In the genomic region with DNA sequence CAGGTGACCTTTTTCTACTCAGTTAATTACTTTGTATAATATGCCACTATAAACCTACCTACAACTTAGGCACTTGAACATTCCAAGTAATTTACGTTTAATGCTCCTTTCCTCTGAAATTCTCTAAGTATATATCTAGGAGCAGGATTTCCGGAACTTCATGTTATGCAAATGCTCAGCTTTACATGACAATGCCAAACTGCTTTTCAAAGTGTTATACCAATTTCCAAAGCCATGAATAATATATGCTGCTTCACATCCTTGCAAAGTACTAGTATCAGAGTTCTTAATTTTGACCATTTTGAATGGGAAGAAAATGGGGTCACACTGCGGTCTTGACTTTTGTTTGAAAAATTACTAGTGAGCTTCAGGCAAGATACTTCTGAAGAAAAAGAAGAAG, we compare ENCODE assay signal across 24 cellular contexts. TPM values are rescaled to one million over a fixed set of nuclear protein-coding genes. Genes with fewer than 3 reads are reported as not detected.
A peak's percentile ranks its signal among the peaks of the same experiment; 100 is the strongest.
DNase-seq lines count a peak whose midpoint lies in the region; ATAC-seq, FAIRE-seq and TF ChIP-seq lines count a peak whose summit lies in the region.
"Had no signal": no experiment of that assay in that cellular context is flagged by ENCODE, and none has a peak within 500 bp of the region (broad histone marks: within the 10 kb centered on the region; RNA-seq: fewer than 3 reads in every experiment).

No MANE protein-coding gene starts in this region.

- H3K36me3 Mint-ChIP-seq in GM23338 (ENCODE audit: low read depth): no peaks in the 10 kb centered on the region
- H3K36me3 Mint-ChIP-seq: CD14-positive monocyte; CD8-positive, alpha-beta memory T cell had no signal

- no peak overlapping the region for H2BK120ac ChIP-seq in H1 (replicated peaks; ENCODE audit: low read depth, low read length)

- no peaks in the 10 kb centered on the region for H3K9me2 ChIP-seq in GM23338 (ENCODE audit: insufficient read depth)

- POLR2A ChIA-PET in H1 (lab: Charles Lee; ENCODE audit: partially characterized antibody): no interaction called here

- no peak overlapping the region for H3K27ac ChIP-seq in GM23338 (ENCODE audit: low read depth)
- H3K27ac ChIP-seq in HUES64 (ENCODE audit: low read depth, low read length): 0 out of 2 replicates have a peak overlapping the region, but pooled peaks have one; percentile 10
- H3K27ac ChIP-seq in H1 (ENCODE audit: low read depth, low read length): no peak overlapping the region
- H3K27ac ChIP-seq in osteoblast (ENCODE audit: low read depth, low read length): no peak overlapping the region
- H3K27ac ChIP-seq: 22Rv1; BLaER1 treated with 17β-estradiol and CSF1 and Interleukin-3, amounts not matched to agents 10 nM and 100 nM had no signal

- H2BK20ac ChIP-seq in H1 (ENCODE audit: low read length): no peak overlapping the region

- TF ChIP-seq RAD21 in H1 (IDR thresholded peaks at IDR 0.05 in 1 of 2, conservative IDR thresholded peaks at IDR 0.05 in 1 of 2; ENCODE audit: low read depth in 2 of 2, low read length in 2 of 2): no peak

- H3K4me3 ChIP-seq in GM23338: 0 out of 2 replicates have a peak overlapping the region, but pooled peaks have one; percentile 1
- H3K4me3 ChIP-seq in HUES64 (ENCODE audit: low read length): no peak overlapping the region
- no peak overlapping the region for H3K4me3 ChIP-seq in H1 (ENCODE audit: extremely low read depth in 1 of 4, insufficient read depth in 2 of 4, low read depth in 3 of 4, low read length in 4 of 4)
- H3K4me3 ChIP-seq in osteoblast (ENCODE audit: insufficient read depth, low read length): no peak overlapping the region
- H3K4me3 ChIP-seq: BLaER1 treated with 17β-estradiol and CSF1 and Interleukin-3, amounts not matched to agents 10 nM and 100 nM; GM12878 had no signal

- no peak overlapping the region for H4K5ac ChIP-seq in H1 (ENCODE audit: insufficient read length, low read depth, low read length)

- no peak overlapping the region for H3K23ac ChIP-seq in H1 (ENCODE audit: insufficient read length)

- no peak overlapping the region for H3K4ac ChIP-seq in H1 (replicated peaks; ENCODE audit: insufficient read length, low read depth, low read length)

- no peak for TF ChIP-seq POLR2A in H1 (IDR thresholded peaks at IDR 0.05; ENCODE audit: control extremely low read depth in 1 of 2, low read depth in 2 of 2, low read length in 2 of 2)

- no peak overlapping the region for H2AK5ac ChIP-seq in H1 (ENCODE audit: low read depth, low read length)

- peak overlapping the region; percentile 52 for H3K27ac Mint-ChIP-seq in GM23338
- H3K27ac Mint-ChIP-seq: CD14-positive monocyte; CD4-positive, alpha-beta T cell; CD8-positive, alpha-beta memory T cell had no signal

- H3K4me3 Mint-ChIP-seq in GM23338: peak overlapping the region; percentile 4; the same call in 2 of the 3 replicates
- H3K4me3 Mint-ChIP-seq: CD14-positive monocyte; CD4-positive, alpha-beta T cell; CD8-positive, alpha-beta memory T cell had no signal

- H3K36me3 ChIP-seq in GM23338 (ENCODE audit: insufficient read depth) (no peaks in the 10 kb centered on the region), HUES64 (ENCODE audit: insufficient read depth, low read length) (no peaks in the 10 kb centered on the region), H1 (ENCODE audit: control insufficient read depth in 2 of 4, insufficient read depth in 4 of 4, low read length in 3 of 4) (no peaks in the 10 kb centered on the region), osteoblast (ENCODE audit: insufficient read depth, low read length) (no peaks in the 10 kb centered on the region)
- H3K36me3 ChIP-seq: BE2C; BLaER1 treated with 17β-estradiol and CSF1 and Interleukin-3, amounts not matched to agents 10 nM and 100 nM had no signal

- peaks cover 29% of the 10 kb centered on the region for H3K4me1 ChIP-seq in GM23338 (ENCODE audit: insufficient read depth)
- peaks cover 17% of the 10 kb centered on the region for H3K4me1 ChIP-seq in HUES64 (ENCODE audit: insufficient read depth, low read length)
- H3K4me1 ChIP-seq in H1 (replicated peaks in 1 of 4; ENCODE audit: control insufficient read depth in 3 of 4, insufficient read depth in 4 of 4, low read length in 3 of 4): peaks cover 0 to 2% (median 0%) of the 10 kb centered on the region in 4 experiments; a peak in 1 of 7 replicates
- H3K4me1 ChIP-seq in osteoblast (ENCODE audit: insufficient read depth, low read length): no peaks in the 10 kb centered on the region
- H3K4me1 ChIP-seq: BE2C had no signal

- no peaks in the 10 kb centered on the region for H3K23me2 ChIP-seq in H1 (ENCODE audit: low read depth, low read length)

- DNase-seq in GM23338 (ENCODE audit: low spot score): peak; percentile 42
- DNase-seq in H1 (ENCODE audit: low read depth in 1 of 2, low spot score in 2 of 2): no peak
- peak; percentile 50 for DNase-seq in osteoblast (ENCODE audit: insufficient read length, low spot score, missing footprints)
- no peak for DNase-seq in NCI-H187 treated with DMSO at 0.1 percent for 48 hours (lab: John Stamatoyannopoulos, UW)
- DNase-seq in LoVo (ENCODE audit: low spot score): no peak
- no peak for DNase-seq in NCI-H748 (lab: John Stamatoyannopoulos, UW; ENCODE audit: unreplicated experiment)
- DNase-seq: BE2C; CD4-positive, alpha-beta T cell; CD8-positive, alpha-beta memory T cell; DMS 273 treated with DMSO at 0.1 percent for 48 hours; DMS79; EL; GDM1; GOT3; H7 had no signal

- FAIRE-seq in H1 (lab: Jason Lieb, UNC): no peak
- FAIRE-seq: A204.1, GM12878, GM19239 had no signal

- no peak for TF ChIP-seq EP300 in H1 (IDR thresholded peaks at IDR 0.05; ENCODE audit: borderline replicate concordance in 1 of 2, low read depth in 2 of 2, low read length in 2 of 2)

- H3K56ac ChIP-seq in H1 (replicated peaks; ENCODE audit: insufficient read length, low read depth, low read length): no peak overlapping the region

- H3F3A ChIP-seq in GM23338 (replicated peaks; ENCODE audit: low read depth): no peaks in the 10 kb centered on the region

- no peaks in the 10 kb centered on the region for H3K27me3 ChIP-seq in GM23338 (ENCODE audit: insufficient read depth)
- no peaks in the 10 kb centered on the region for H3K27me3 ChIP-seq in HUES64 (ENCODE audit: insufficient read depth, low read length)
- H3K27me3 ChIP-seq in H1 (replicated peaks in 1 of 4; ENCODE audit: control insufficient read depth in 3 of 4, extremely low read depth in 1 of 4, insufficient read depth in 3 of 4, low read length in 3 of 4): no peaks in the 10 kb centered on the region
- H3K27me3 ChIP-seq in osteoblast (ENCODE audit: insufficient read depth, low read length): no peaks in the 10 kb centered on the region
- H3K27me3 ChIP-seq: BLaER1 treated with 17β-estradiol and CSF1 and Interleukin-3, amounts not matched to agents 10 nM and 100 nM had no signal

- peaks cover 32% of the 10 kb centered on the region for H3K4me1 Mint-ChIP-seq in GM23338

- no peak overlapping the region for H4K91ac ChIP-seq in H1 (replicated peaks; ENCODE audit: insufficient read length, low read length)

- no peaks in the 10 kb centered on the region for H4K20me1 ChIP-seq in GM23338 (replicated peaks; ENCODE audit: insufficient read depth)
- no peaks in the 10 kb centered on the region for H4K20me1 ChIP-seq in H1 (replicated peaks in 1 of 2; ENCODE audit: control insufficient read depth in 1 of 2, insufficient read depth in 2 of 2, low read length in 2 of 2)
- no peaks in the 10 kb centered on the region for H4K20me1 ChIP-seq in osteoblast (ENCODE audit: insufficient read depth, low read length)
- H4K20me1 ChIP-seq: BLaER1 treated with 17β-estradiol and CSF1 and Interleukin-3, amounts not matched to agents 10 nM and 100 nM had no signal

- H3K27me3 Mint-ChIP-seq in GM23338 (ENCODE audit: insufficient read depth, low read depth, poor library complexity): peaks cover 2% of the 10 kb centered on the region
- H3K27me3 Mint-ChIP-seq: CD4-positive, alpha-beta T cell had no signal

- no peak overlapping the region for H4K8ac ChIP-seq in H1 (ENCODE audit: extremely low read depth, insufficient read depth, low read length)

- no peak overlapping the region for H3K18ac ChIP-seq in H1 (ENCODE audit: extremely low read depth, low read length)

- H2BK12ac ChIP-seq in H1 (ENCODE audit: low read depth, low read length): no peak overlapping the region

- 70% methylated on average over 3 of the region's 3 CpGs for WGBS in HUES64
- 59% methylated on average over 3 of the region's 3 CpGs; no CpG with 5 or more reads in 1 of the 2 experiments for WGBS in H1 (ENCODE audit: extremely low coverage in 1 of 2, insufficient coverage in 1 of 2, insufficient read length in 1 of 2, insufficient replicate concordance in 2 of 2, low coverage in 1 of 2, low lambda C conversion rate in 2 of 2, missing lambda C conversion rate in 1 of 2), 2 experiments

- CTCF ChIA-PET in H1 (lab: Charles Lee; ENCODE audit: partially characterized antibody): interaction anchor here (0.6 to 2.6 kb wide), 3 partner anchors 53 to 130 kb away, joined by 3 to 13 read pairs (median 4); no protein-coding TSS in a partner anchor

- H3K4me2 ChIP-seq in GM23338 (peak overlapping the region; percentile 18), H1 (ENCODE audit: insufficient read depth in 1 of 2, low read depth in 2 of 2, low read length in 2 of 2) (no peak overlapping the region), osteoblast (ENCODE audit: insufficient read depth, low read length) (no peak overlapping the region)
- H3K4me2 ChIP-seq: BLaER1 treated with 17β-estradiol and CSF1 and Interleukin-3, amounts not matched to agents 10 nM and 100 nM had no signal

- H2AFZ ChIP-seq in GM23338 (no peak overlapping the region), H1 (ENCODE audit: low read length) (no peak overlapping the region), osteoblast (ENCODE audit: low read length) (no peak overlapping the region)

- TF ChIP-seq CTCF in GM23338 (conservative IDR thresholded peaks at IDR 0.05; ENCODE audit: low read depth in 2 of 2) (no peak), H1 (IDR thresholded peaks at IDR 0.05; ENCODE audit: control extremely low read depth in 1 of 3, insufficient read depth in 1 of 3, low read depth in 1 of 3, low read length in 3 of 3) (no peak), osteoblast (IDR thresholded peaks at IDR 0.05; ENCODE audit: extremely low read depth, low read depth, low read length) (no peak)

- H3K9me3 ChIP-seq in HUES64 (ENCODE audit: insufficient read depth, low read depth, low read length): no peaks in the 10 kb centered on the region
- no peaks in the 10 kb centered on the region for H3K9me3 ChIP-seq in H1 (ENCODE audit: insufficient read depth in 2 of 2, low read depth in 1 of 2, low read length in 1 of 2)
- no peaks in the 10 kb centered on the region for H3K9me3 ChIP-seq in osteoblast (ENCODE audit: low read depth, low read length)
- H3K9me3 ChIP-seq: BE2C; BLaER1 treated with 17β-estradiol and CSF1 and Interleukin-3, amounts not matched to agents 10 nM and 100 nM had no signal

- H3K79me1 ChIP-seq in H1 (ENCODE audit: low read depth, low read length): no peaks in the 10 kb centered on the region

- no peak overlapping the region for H3K14ac ChIP-seq in H1 (ENCODE audit: insufficient read length)

- H3K9ac ChIP-seq in HUES64 (ENCODE audit: low read depth, low read length) (no peak overlapping the region), H1 (replicated peaks in 1 of 4; ENCODE audit: extremely low read depth in 1 of 4, low read depth in 3 of 4, low read length in 3 of 4) (no peak overlapping the region)
- H3K9ac ChIP-seq: BLaER1 treated with 17β-estradiol and CSF1 and Interleukin-3, amounts not matched to agents 10 nM and 100 nM had no signal

- H3K79me2 ChIP-seq in GM23338 (replicated peaks; ENCODE audit: insufficient read depth) (no peaks in the 10 kb centered on the region), H1 (ENCODE audit: control insufficient read depth in 1 of 2, insufficient read depth in 2 of 2, low read length in 2 of 2) (no peaks in the 10 kb centered on the region), osteoblast (ENCODE audit: insufficient read depth, low read length) (no peaks in the 10 kb centered on the region)

- H2BK15ac ChIP-seq in H1 (ENCODE audit: low read length): no peak overlapping the region

- no peak for ATAC-seq in GM23338
- ATAC-seq: GM12878, HCT116 had no signal

- no peak overlapping the region for H2BK5ac ChIP-seq in H1 (ENCODE audit: low read depth, low read length)

- H3K9me3 Mint-ChIP-seq in GM23338: no peaks in the 10 kb centered on the region; the same call in 1 of the 3 replicates
- H3K9me3 Mint-ChIP-seq: CD4-positive, alpha-beta T cell; CD8-positive, alpha-beta memory T cell had no signal

RNA-seq across cellular contexts. Expression of a gene that starts 5.8 kb away (rescaled TPM):
- total RNA-seq in GM23338 (2014; rRNA removed; shearing (Covaris generic)): not detected in 2 replicates
- polyA plus RNA-seq in GM23338 (2016; fragmentation: Nextera tagmentation; extraction: Ambion mirVana) (0.24 and 0.89 TPM in 2 replicates), H1 (2011; rRNA removed) (0.39 and 0.46 TPM in 2 replicates)
- not detected for polyA plus RNA-seq in HUES64 (2013, experiment 1 of 2)
- 0.38 TPM for polyA plus RNA-seq in HUES64 (2013, experiment 2 of 2)
- total RNA-seq in H1 (2021; fragmentation: NEBNext Ultra II Directional; extraction: Animal tissue kit (Norgen Biotek cat#: 25700)): 0.63 and 0.71 TPM in 2 replicates
- 0.45 TPM for polyA plus RNA-seq in H1 (2011; cell fraction: cytosol; rRNA removed)
- polyA plus RNA-seq in H1 (2011; cell fraction: nucleus; rRNA removed): 2.6 TPM
- 0.25 to 0.48 TPM (median 0.28 TPM) in 3 of 4 replicates, not detected in the other for polyA plus RNA-seq in H1 (2012, experiment 1 of 2)
- polyA plus RNA-seq in H1 (2012, experiment 2 of 2): not detected
- 0.34 TPM for polyA plus RNA-seq in H1 (2013, experiment 1 of 2)
- polyA plus RNA-seq in H1 (2013, experiment 2 of 2): 0.42 TPM
- 0.47 TPM in 1 of 2 replicates, not detected in the other for polyA minus RNA-seq in H1 (2011; rRNA and poly(A)+ RNA removed)
- not detected for polyA minus RNA-seq in H1 (2011; cell fraction: cytosol; rRNA and poly(A)+ RNA removed)
- 0.80 TPM for polyA minus RNA-seq in H1 (2011; cell fraction: nucleus; rRNA and poly(A)+ RNA removed)
- total RNA-seq in osteoblast: not detected in 2 replicates
- polyA plus RNA-seq: AG04450, CD14-positive monocyte had no signal

RNA-seq across cellular contexts. Expression of a gene that starts 26.9 kb away (rescaled TPM):
- total RNA-seq in GM23338 (2014; rRNA removed; shearing (Covaris generic)): not detected in 2 replicates
- polyA plus RNA-seq in GM23338 (2016; fragmentation: Nextera tagmentation; extraction: Ambion mirVana) (not detected in 2 replicates), H1 (2011; rRNA removed) (not detected in 2 replicates)
- polyA plus RNA-seq in HUES64 (2013, experiment 1 of 2): not detected
- not detected for polyA plus RNA-seq in HUES64 (2013, experiment 2 of 2)
- total RNA-seq in H1 (2021; fragmentation: NEBNext Ultra II Directional; extraction: Animal tissue kit (Norgen Biotek cat#: 25700)): not detected in 2 replicates
- polyA plus RNA-seq in H1 (2011; cell fraction: cytosol; rRNA removed): not detected
- polyA plus RNA-seq in H1 (2011; cell fraction: nucleus; rRNA removed): not detected
- polyA plus RNA-seq in H1 (2012, experiment 1 of 2): not detected in 4 replicates
- not detected for polyA plus RNA-seq in H1 (2012, experiment 2 of 2)
- not detected for polyA plus RNA-seq in H1 (2013, experiment 1 of 2)
- polyA plus RNA-seq in H1 (2013, experiment 2 of 2): not detected
- not detected in 2 replicates for polyA minus RNA-seq in H1 (2011; rRNA and poly(A)+ RNA removed)
- polyA minus RNA-seq in H1 (2011; cell fraction: cytosol; rRNA and poly(A)+ RNA removed): not detected
- not detected for polyA minus RNA-seq in H1 (2011; cell fraction: nucleus; rRNA and poly(A)+ RNA removed)
- total RNA-seq in osteoblast: not detected in 2 replicates
- total RNA-seq: CD4-positive, alpha-beta T cell; H7 had no signal
- polyA plus RNA-seq: AG04450 had no signal

Comparison
In these comparisons a context has a peak if more than half of its experiments do, and no peak if none do; other contexts are left out.
1. DNase-seq: peak in GM23338 (single experiment) and osteoblast (single experiment); none in H1 (0 of 2), NCI-H187 treated with DMSO at 0.1 percent for 48 hours (single experiment), LoVo (single experiment) and NCI-H748 (single experiment).